In genomic region chr12:124992874-124993567, GRCh38 we compare ENCODE assay signal across 1 cellular context.
A peak's percentile ranks its signal among the peaks of the same experiment; 100 is the strongest.
TF ChIP-seq lines count a peak whose summit lies in the region.

No MANE protein-coding gene starts in this region.

TF ChIP-seq in HEK293, 187 proteins besides CTCF, POLR2A, EP300 and RAD21 (continued from another document and continues in another):
- TF ChIP-seq TSHZ1 (tag by site-specific recombination; IDR thresholded peaks at IDR 0.05; ENCODE audit: borderline replicate concordance) = 0 out of 2 replicates have a peak, but pooled peaks have one; percentile 36
- no peak for TF ChIP-seq PRDM2 (tag by site-specific recombination; IDR thresholded peaks at IDR 0.05; ENCODE audit: borderline replicate concordance)
- no peak for TF ChIP-seq INSM2 (tag by site-specific recombination; IDR thresholded peaks at IDR 0.05)
- peak; percentile 67 for TF ChIP-seq ZBTB11 (tag by site-specific recombination; conservative IDR thresholded peaks at IDR 0.05; ENCODE audit: low read depth)
- peak; percentile 74 for TF ChIP-seq ZXDB (tag by site-specific recombination; IDR thresholded peaks at IDR 0.05)
- no peak for TF ChIP-seq ZNF221 (tag by site-specific recombination; IDR thresholded peaks at IDR 0.05; ENCODE audit: borderline replicate concordance)
- peak; percentile 71 for TF ChIP-seq SP7 (tag by site-specific recombination; IDR thresholded peaks at IDR 0.05)
- TF ChIP-seq ZNF157 (tag by site-specific recombination; IDR thresholded peaks at IDR 0.05) = no peak
- no peak for TF ChIP-seq ZNF354C (tag by site-specific recombination; IDR thresholded peaks at IDR 0.05; ENCODE audit: borderline replicate concordance, low read depth)
- TF ChIP-seq ZNF148 (tag by site-specific recombination; IDR thresholded peaks at IDR 0.05; ENCODE audit: borderline replicate concordance) = no peak
- TF ChIP-seq ZBTB1 (tag by site-specific recombination; IDR thresholded peaks at IDR 0.05) = no peak
- TF ChIP-seq ZNF585B (tag by site-specific recombination; IDR thresholded peaks at IDR 0.05) = no peak
- no peak for TF ChIP-seq ZNF639 (tag by site-specific recombination; IDR thresholded peaks at IDR 0.05)
- 0 out of 2 replicates have a peak, but pooled peaks have one; percentile 34 for TF ChIP-seq KLF17 (tag by site-specific recombination; IDR thresholded peaks at IDR 0.05)
- TF ChIP-seq MYNN (tag by site-specific recombination; IDR thresholded peaks at IDR 0.05; ENCODE audit: borderline replicate concordance) = no peak
- 0 out of 2 replicates have a peak, but pooled peaks have one; percentile 11 for TF ChIP-seq WT1 (tag by site-specific recombination; IDR thresholded peaks at IDR 0.05)
- no peak for TF ChIP-seq ZNF548 (tag by site-specific recombination; IDR thresholded peaks at IDR 0.05)
- TF ChIP-seq ZNF423 (tag by site-specific recombination; IDR thresholded peaks at IDR 0.05) = no peak
- TF ChIP-seq ZNF513 (tag by site-specific recombination; IDR thresholded peaks at IDR 0.05) = no peak
- TF ChIP-seq ZNF501 (tag by site-specific recombination; IDR thresholded peaks at IDR 0.05) = 0 out of 2 replicates have a peak, but pooled peaks have one; percentile 63
- TF ChIP-seq ZNF366 (tag by site-specific recombination; conservative IDR thresholded peaks at IDR 0.05) = peak; percentile 69
- TF ChIP-seq ZFP69B (tag by site-specific recombination; IDR thresholded peaks at IDR 0.05) = no peak
- TF ChIP-seq ZSCAN23 (tag by site-specific recombination; IDR thresholded peaks at IDR 0.05) = no peak
- peak; percentile 91 for TF ChIP-seq PATZ1 (tag by site-specific recombination; IDR thresholded peaks at IDR 0.05)
- no peak for TF ChIP-seq ZSCAN16 (tag by site-specific recombination; IDR thresholded peaks at IDR 0.05)
- 0 out of 2 replicates have a peak, but pooled peaks have one; percentile 57 for TF ChIP-seq ZNF561 (tag by site-specific recombination; IDR thresholded peaks at IDR 0.05; ENCODE audit: borderline replicate concordance)
- TF ChIP-seq GLIS2 (tag by site-specific recombination; IDR thresholded peaks at IDR 0.05) = no peak
- no peak for TF ChIP-seq ZNF626 (tag by site-specific recombination; IDR thresholded peaks at IDR 0.05)
